In the genomic region with DNA sequence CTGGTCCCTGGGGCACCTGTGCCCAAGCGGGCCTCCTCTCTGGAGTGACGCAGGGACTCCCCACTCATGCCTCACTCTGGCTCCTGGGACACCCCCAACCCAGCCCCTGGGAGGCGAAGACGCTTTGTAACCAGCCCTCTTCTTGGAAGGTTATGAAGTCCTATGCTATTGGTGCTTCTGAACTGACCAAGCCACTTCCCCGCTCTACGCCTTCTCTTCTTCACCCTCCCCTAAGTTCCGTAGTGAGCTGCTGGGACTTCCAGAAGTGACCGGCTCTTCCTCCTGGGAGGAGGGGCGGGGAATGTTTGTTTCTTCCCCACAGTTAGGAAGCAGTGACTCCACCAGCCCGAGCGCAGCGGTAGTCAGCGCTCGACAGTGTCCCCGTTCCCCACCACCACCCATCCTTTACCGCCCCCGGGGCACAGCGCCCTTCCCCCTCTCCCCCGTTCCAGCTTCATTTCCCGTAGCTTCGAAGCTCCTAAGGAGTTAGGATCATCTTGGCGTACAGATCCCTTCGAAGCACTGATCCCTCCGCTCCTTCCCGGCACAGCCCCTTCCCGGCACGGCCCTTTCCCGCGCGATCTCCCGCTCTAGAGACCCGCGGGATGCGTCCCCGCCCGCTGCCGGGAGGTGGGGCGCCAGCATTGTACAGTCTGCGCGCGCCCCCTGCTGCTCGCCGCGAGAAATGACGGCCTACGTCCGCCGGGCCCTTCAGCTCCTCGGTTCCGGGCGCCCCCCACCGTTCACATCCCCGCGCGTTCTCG, we compare ENCODE assay signal across 1 cellular context.
TF ChIP-seq lines count a peak whose summit lies in the region.

No MANE protein-coding gene starts in this region.

TF ChIP-seq in H1, 55 proteins besides CTCF, POLR2A, EP300 and RAD21:
- TF ChIP-seq CBX5 (IDR thresholded peaks at IDR 0.05; ENCODE audit: low read depth, low read length) (no peak), HDAC2 (IDR thresholded peaks at IDR 0.05; ENCODE audit: borderline replicate concordance in 1 of 2, low read depth in 2 of 2, low read length in 2 of 2) (0 out of 4 replicates have a peak, but pooled peaks of 1 of the 2 experiments have one; percentile 29), CREB1 (IDR thresholded peaks at IDR 0.05) (peak; percentile 71; the same call in 1 of the 2 replicates), RFX5 (IDR thresholded peaks at IDR 0.05; ENCODE audit: borderline replicate concordance, low read depth, low read length) (no peak), SP1 (IDR thresholded peaks at IDR 0.05; ENCODE audit: low read depth, low read length) (no peak), SP4 (IDR thresholded peaks at IDR 0.05; ENCODE audit: low read length) (no peak), TAF1 (IDR thresholded peaks at IDR 0.05; ENCODE audit: low read depth, low read length) (no peak), POU5F1 (IDR thresholded peaks at IDR 0.05; ENCODE audit: low read depth, low read length) (no peak), HDAC6 (IDR thresholded peaks at IDR 0.05; ENCODE audit: low read depth, low read length) (no peak), GABPA (IDR thresholded peaks at IDR 0.05; ENCODE audit: borderline replicate concordance, insufficient read depth, low read length) (no peak), TAF7 (optimal IDR thresholded peaks at IDR 0.05; ENCODE audit: borderline replicate concordance, low read depth, low read length) (peak; percentile 28), FOSL1 (IDR thresholded peaks at IDR 0.05; ENCODE audit: insufficient read depth, low read depth, low read length) (no peak), MAFK (IDR thresholded peaks at IDR 0.05; ENCODE audit: low read depth, low read length) (no peak), SAP30 (IDR thresholded peaks at IDR 0.05; ENCODE audit: insufficient read depth, insufficient replicate concordance, low read length) (no peak), TBP (IDR thresholded peaks at IDR 0.05; ENCODE audit: low read depth, low read length) (peak; percentile 6; the same call in 1 of the 2 replicates), KDM1A (IDR thresholded peaks at IDR 0.05; ENCODE audit: borderline replicate concordance, low read length) (no peak), NANOG (IDR thresholded peaks at IDR 0.05; ENCODE audit: insufficient read depth, low read depth, low read length, poor library complexity, severe bottlenecking) (no peak), CBX8 (IDR thresholded peaks at IDR 0.05; ENCODE audit: borderline replicate concordance, low read depth, low read length) (no peak), SIX5 (IDR thresholded peaks at IDR 0.05; ENCODE audit: low read depth, low read length) (no peak), SUZ12 (IDR thresholded peaks at IDR 0.05; ENCODE audit: low read length) (peak; percentile 20), POLR2AphosphoS5 (IDR thresholded peaks at IDR 0.05; ENCODE audit: low read depth, low read length) (no peak), SRF (IDR thresholded peaks at IDR 0.05; ENCODE audit: low read depth, low read length) (no peak), CHD2 (IDR thresholded peaks at IDR 0.05; ENCODE audit: low read length) (peak; percentile 84), BACH1 (IDR thresholded peaks at IDR 0.05; ENCODE audit: low read length) (no peak; the same call in 1 of the 2 replicates), TEAD4 (IDR thresholded peaks at IDR 0.05; ENCODE audit: low read depth, low read length) (no peak), YY1 (IDR thresholded peaks at IDR 0.05; ENCODE audit: low read depth, low read length) (no peak), BRCA1 (IDR thresholded peaks at IDR 0.05; ENCODE audit: low read depth, low read length) (peak; percentile 65), SP2 (IDR thresholded peaks at IDR 0.05; ENCODE audit: low read length) (no peak), RXRA (IDR thresholded peaks at IDR 0.05; ENCODE audit: insufficient read depth, low read depth, low read length) (no peak), JUN (IDR thresholded peaks at IDR 0.05; ENCODE audit: low read depth, low read length) (no peak), PHF8 (conservative IDR thresholded peaks at IDR 0.05; ENCODE audit: low read depth, low read length) (no peak), SIRT6 (IDR thresholded peaks at IDR 0.05; ENCODE audit: low read length) (no peak), CTBP2 (IDR thresholded peaks at IDR 0.05; ENCODE audit: borderline replicate concordance, insufficient read depth, insufficient read length, low read length) (peak; percentile 13), NRF1 (IDR thresholded peaks at IDR 0.05; ENCODE audit: low read depth, low read length) (no peak), EGR1 (IDR thresholded peaks at IDR 0.05; ENCODE audit: borderline replicate concordance, low read depth, low read length) (0 out of 2 replicates have a peak, but pooled peaks have one; percentile 32), KDM4A (IDR thresholded peaks at IDR 0.05; ENCODE audit: low read depth, low read length, severe bottlenecking) (peak; percentile 92), BCL11A (IDR thresholded peaks at IDR 0.05; ENCODE audit: low read depth in 2 of 2, low read length in 2 of 2) (no peak), SIN3A (conservative IDR thresholded peaks at IDR 0.05 in 1 of 2, IDR thresholded peaks at IDR 0.05 in 1 of 2; ENCODE audit: low read depth in 1 of 2, low read length in 2 of 2) (no peak), RBBP5 (IDR thresholded peaks at IDR 0.05; ENCODE audit: borderline replicate concordance, low read depth, low read length) (peak; percentile 76; the same call in 1 of the 2 replicates), ZNF274 (IDR thresholded peaks at IDR 0.05; ENCODE audit: borderline replicate concordance, extremely low read depth, low read length) (no peak), CEBPB (IDR thresholded peaks at IDR 0.05; ENCODE audit: low read depth, low read length) (no peak), TCF12 (IDR thresholded peaks at IDR 0.05; ENCODE audit: low read depth, low read length) (no peak), CHD1 (IDR thresholded peaks at IDR 0.05; ENCODE audit: low read depth, low read length) (no peak), EZH2 (IDR thresholded peaks at IDR 0.05; ENCODE audit: low read depth, low read length, severe bottlenecking) (no peak), JUND (IDR thresholded peaks at IDR 0.05; ENCODE audit: low read length) (0 out of 2 replicates have a peak, but pooled peaks have one; percentile 22), KDM5A (IDR thresholded peaks at IDR 0.05; ENCODE audit: low read length) (no peak), ASH2L (IDR thresholded peaks at IDR 0.05; ENCODE audit: low read length) (peak; percentile 82), RNF2 (IDR thresholded peaks at IDR 0.05; ENCODE audit: borderline replicate concordance, low read depth, low read length, missing control alignments, poor library complexity, severe bottlenecking) (no peak), GTF2F1 (IDR thresholded peaks at IDR 0.05; ENCODE audit: borderline replicate concordance, low read depth, low read length) (no peak)
- TF ChIP-seq, protein P1, sequence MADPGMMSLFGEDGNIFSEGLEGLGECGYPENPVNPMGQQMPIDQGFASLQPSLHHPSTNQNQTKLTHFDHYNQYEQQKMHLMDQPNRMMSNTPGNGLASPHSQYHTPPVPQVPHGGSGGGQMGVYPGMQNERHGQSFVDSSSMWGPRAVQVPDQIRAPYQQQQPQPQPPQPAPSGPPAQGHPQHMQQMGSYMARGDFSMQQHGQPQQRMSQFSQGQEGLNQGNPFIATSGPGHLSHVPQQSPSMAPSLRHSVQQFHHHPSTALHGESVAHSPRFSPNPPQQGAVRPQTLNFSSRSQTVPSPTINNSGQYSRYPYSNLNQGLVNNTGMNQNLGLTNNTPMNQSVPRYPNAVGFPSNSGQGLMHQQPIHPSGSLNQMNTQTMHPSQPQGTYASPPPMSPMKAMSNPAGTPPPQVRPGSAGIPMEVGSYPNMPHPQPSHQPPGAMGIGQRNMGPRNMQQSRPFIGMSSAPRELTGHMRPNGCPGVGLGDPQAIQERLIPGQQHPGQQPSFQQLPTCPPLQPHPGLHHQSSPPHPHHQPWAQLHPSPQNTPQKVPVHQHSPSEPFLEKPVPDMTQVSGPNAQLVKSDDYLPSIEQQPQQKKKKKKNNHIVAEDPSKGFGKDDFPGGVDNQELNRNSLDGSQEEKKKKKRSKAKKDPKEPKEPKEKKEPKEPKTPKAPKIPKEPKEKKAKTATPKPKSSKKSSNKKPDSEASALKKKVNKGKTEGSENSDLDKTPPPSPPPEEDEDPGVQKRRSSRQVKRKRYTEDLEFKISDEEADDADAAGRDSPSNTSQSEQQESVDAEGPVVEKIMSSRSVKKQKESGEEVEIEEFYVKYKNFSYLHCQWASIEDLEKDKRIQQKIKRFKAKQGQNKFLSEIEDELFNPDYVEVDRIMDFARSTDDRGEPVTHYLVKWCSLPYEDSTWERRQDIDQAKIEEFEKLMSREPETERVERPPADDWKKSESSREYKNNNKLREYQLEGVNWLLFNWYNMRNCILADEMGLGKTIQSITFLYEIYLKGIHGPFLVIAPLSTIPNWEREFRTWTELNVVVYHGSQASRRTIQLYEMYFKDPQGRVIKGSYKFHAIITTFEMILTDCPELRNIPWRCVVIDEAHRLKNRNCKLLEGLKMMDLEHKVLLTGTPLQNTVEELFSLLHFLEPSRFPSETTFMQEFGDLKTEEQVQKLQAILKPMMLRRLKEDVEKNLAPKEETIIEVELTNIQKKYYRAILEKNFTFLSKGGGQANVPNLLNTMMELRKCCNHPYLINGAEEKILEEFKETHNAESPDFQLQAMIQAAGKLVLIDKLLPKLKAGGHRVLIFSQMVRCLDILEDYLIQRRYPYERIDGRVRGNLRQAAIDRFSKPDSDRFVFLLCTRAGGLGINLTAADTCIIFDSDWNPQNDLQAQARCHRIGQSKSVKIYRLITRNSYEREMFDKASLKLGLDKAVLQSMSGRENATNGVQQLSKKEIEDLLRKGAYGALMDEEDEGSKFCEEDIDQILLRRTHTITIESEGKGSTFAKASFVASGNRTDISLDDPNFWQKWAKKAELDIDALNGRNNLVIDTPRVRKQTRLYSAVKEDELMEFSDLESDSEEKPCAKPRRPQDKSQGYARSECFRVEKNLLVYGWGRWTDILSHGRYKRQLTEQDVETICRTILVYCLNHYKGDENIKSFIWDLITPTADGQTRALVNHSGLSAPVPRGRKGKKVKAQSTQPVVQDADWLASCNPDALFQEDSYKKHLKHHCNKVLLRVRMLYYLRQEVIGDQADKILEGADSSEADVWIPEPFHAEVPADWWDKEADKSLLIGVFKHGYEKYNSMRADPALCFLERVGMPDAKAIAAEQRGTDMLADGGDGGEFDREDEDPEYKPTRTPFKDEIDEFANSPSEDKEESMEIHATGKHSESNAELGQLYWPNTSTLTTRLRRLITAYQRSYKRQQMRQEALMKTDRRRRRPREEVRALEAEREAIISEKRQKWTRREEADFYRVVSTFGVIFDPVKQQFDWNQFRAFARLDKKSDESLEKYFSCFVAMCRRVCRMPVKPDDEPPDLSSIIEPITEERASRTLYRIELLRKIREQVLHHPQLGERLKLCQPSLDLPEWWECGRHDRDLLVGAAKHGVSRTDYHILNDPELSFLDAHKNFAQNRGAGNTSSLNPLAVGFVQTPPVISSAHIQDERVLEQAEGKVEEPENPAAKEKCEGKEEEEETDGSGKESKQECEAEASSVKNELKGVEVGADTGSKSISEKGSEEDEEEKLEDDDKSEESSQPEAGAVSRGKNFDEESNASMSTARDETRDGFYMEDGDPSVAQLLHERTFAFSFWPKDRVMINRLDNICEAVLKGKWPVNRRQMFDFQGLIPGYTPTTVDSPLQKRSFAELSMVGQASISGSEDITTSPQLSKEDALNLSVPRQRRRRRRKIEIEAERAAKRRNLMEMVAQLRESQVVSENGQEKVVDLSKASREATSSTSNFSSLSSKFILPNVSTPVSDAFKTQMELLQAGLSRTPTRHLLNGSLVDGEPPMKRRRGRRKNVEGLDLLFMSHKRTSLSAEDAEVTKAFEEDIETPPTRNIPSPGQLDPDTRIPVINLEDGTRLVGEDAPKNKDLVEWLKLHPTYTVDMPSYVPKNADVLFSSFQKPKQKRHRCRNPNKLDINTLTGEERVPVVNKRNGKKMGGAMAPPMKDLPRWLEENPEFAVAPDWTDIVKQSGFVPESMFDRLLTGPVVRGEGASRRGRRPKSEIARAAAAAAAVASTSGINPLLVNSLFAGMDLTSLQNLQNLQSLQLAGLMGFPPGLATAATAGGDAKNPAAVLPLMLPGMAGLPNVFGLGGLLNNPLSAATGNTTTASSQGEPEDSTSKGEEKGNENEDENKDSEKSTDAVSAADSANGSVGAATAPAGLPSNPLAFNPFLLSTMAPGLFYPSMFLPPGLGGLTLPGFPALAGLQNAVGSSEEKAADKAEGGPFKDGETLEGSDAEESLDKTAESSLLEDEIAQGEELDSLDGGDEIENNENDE (IDR thresholded peaks at IDR 0.05; ENCODE audit: insufficient replicate concordance, low read length) = no peak
- TF ChIP-seq, protein P2, sequence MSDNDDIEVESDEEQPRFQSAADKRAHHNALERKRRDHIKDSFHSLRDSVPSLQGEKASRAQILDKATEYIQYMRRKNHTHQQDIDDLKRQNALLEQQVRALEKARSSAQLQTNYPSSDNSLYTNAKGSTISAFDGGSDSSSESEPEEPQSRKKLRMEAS (IDR thresholded peaks at IDR 0.05) = peak; percentile 72
- TF ChIP-seq, protein P3, sequence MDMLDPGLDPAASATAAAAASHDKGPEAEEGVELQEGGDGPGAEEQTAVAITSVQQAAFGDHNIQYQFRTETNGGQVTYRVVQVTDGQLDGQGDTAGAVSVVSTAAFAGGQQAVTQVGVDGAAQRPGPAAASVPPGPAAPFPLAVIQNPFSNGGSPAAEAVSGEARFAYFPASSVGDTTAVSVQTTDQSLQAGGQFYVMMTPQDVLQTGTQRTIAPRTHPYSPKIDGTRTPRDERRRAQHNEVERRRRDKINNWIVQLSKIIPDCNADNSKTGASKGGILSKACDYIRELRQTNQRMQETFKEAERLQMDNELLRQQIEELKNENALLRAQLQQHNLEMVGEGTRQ (IDR thresholded peaks at IDR 0.05; ENCODE audit: low read length) = no peak
- TF ChIP-seq, protein P4, sequence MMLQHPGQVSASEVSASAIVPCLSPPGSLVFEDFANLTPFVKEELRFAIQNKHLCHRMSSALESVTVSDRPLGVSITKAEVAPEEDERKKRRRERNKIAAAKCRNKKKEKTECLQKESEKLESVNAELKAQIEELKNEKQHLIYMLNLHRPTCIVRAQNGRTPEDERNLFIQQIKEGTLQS (IDR thresholded peaks at IDR 0.05; ENCODE audit: insufficient read depth, low read depth, low read length) = no peak
- TF ChIP-seq, protein P5, sequence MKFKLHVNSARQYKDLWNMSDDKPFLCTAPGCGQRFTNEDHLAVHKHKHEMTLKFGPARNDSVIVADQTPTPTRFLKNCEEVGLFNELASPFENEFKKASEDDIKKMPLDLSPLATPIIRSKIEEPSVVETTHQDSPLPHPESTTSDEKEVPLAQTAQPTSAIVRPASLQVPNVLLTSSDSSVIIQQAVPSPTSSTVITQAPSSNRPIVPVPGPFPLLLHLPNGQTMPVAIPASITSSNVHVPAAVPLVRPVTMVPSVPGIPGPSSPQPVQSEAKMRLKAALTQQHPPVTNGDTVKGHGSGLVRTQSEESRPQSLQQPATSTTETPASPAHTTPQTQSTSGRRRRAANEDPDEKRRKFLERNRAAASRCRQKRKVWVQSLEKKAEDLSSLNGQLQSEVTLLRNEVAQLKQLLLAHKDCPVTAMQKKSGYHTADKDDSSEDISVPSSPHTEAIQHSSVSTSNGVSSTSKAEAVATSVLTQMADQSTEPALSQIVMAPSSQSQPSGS (IDR thresholded peaks at IDR 0.05; ENCODE audit: low read length) = no peak
- TF ChIP-seq, protein P6, sequence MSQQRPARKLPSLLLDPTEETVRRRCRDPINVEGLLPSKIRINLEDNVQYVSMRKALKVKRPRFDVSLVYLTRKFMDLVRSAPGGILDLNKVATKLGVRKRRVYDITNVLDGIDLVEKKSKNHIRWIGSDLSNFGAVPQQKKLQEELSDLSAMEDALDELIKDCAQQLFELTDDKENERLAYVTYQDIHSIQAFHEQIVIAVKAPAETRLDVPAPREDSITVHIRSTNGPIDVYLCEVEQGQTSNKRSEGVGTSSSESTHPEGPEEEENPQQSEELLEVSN (IDR thresholded peaks at IDR 0.05) = peak; percentile 91
